ENCODE assay signal across 1 cellular context in genomic region chr3:160010578-160010977, GRCh38.
TF ChIP-seq lines count a peak whose summit lies in the region.

No MANE protein-coding gene starts in this region.

TF ChIP-seq in GM12878, 131 proteins besides CTCF, POLR2A, EP300 and RAD21 (continued from another document):
- TF ChIP-seq HSF1 (IDR thresholded peaks at IDR 0.05; ENCODE audit: low read depth, low read length) (no peak), TAF1 (IDR thresholded peaks at IDR 0.05; ENCODE audit: borderline replicate concordance, low read depth, low read length) (no peak), MTA3 (IDR thresholded peaks at IDR 0.05; ENCODE audit: borderline replicate concordance, low read length) (no peak), MYB (IDR thresholded peaks at IDR 0.05; ENCODE audit: borderline replicate concordance, low read depth, low read length) (no peak), HDGF (IDR thresholded peaks at IDR 0.05) (no peak), JUNB (IDR thresholded peaks at IDR 0.05) (peak; percentile 58; the same call in 1 of the 2 replicates), CBFB (IDR thresholded peaks at IDR 0.05; ENCODE audit: low read depth) (no peak), TCF7 (IDR thresholded peaks at IDR 0.05; ENCODE audit: borderline replicate concordance) (no peak), NR2C1 (IDR thresholded peaks at IDR 0.05) (no peak), CEBPZ (IDR thresholded peaks at IDR 0.05; ENCODE audit: low read depth, low read length) (no peak), GABPA (IDR thresholded peaks at IDR 0.05; ENCODE audit: low read depth) (no peak), ZNF622 (IDR thresholded peaks at IDR 0.05) (no peak), ZNF687 (IDR thresholded peaks at IDR 0.05) (no peak), ETV6 (conservative IDR thresholded peaks at IDR 0.05 in 1 of 2, IDR thresholded peaks at IDR 0.05 in 1 of 2; ENCODE audit: borderline replicate concordance in 1 of 2, low read depth in 1 of 2) (no peak), ASH2L (IDR thresholded peaks at IDR 0.05; ENCODE audit: borderline replicate concordance, low read depth) (no peak), KAT2A (conservative IDR thresholded peaks at IDR 0.05; ENCODE audit: control insufficient read depth, low read depth, low read length) (no peak), ZNF217 (IDR thresholded peaks at IDR 0.05) (no peak), ZBTB33 (IDR thresholded peaks at IDR 0.05) (no peak), ZNF384 (IDR thresholded peaks at IDR 0.05; ENCODE audit: borderline replicate concordance, low read depth, low read length) (no peak), ZBTB40 (IDR thresholded peaks at IDR 0.05; ENCODE audit: borderline replicate concordance) (no peak), SREBF2 (IDR thresholded peaks at IDR 0.05; ENCODE audit: low read length) (no peak), SP1 (IDR thresholded peaks at IDR 0.05; ENCODE audit: low read depth, low read length) (no peak), HCFC1 (IDR thresholded peaks at IDR 0.05; ENCODE audit: low read length) (no peak), LARP7 (IDR thresholded peaks at IDR 0.05) (no peak), IRF4 (IDR thresholded peaks at IDR 0.05; ENCODE audit: low read depth, low read length) (0 out of 2 replicates have a peak, but pooled peaks have one; percentile 33), TCF3 (IDR thresholded peaks at IDR 0.05; ENCODE audit: borderline replicate concordance, insufficient read depth, low read depth, low read length) (peak; percentile 56; the same call in 1 of the 2 replicates), CHD1 (IDR thresholded peaks at IDR 0.05; ENCODE audit: low read depth, low read length) (no peak), SMC3 (IDR thresholded peaks at IDR 0.05; ENCODE audit: borderline replicate concordance, low read length) (no peak), BCL11A (IDR thresholded peaks at IDR 0.05; ENCODE audit: low read depth, low read length) (peak; percentile 31; the same call in 1 of the 2 replicates)
